In the genomic region with DNA sequence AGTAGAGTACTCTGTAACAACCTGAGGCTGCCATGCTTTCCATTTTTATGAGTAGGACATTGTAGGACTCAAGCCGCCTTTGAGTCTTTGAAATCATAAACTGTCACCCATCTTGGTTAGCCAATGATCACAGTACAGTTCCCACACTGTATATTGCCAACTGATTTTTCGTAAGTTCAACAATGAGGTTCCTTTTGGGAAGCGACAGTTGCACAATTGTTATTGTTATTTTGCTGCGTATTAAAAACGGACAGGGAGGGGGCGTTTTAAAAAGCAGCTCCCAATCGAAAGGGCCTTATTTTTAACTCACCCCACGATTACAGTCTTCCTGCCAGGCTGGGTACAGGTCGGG, we compare ENCODE assay signal across 8 cellular contexts. TPM values are rescaled to one million over a fixed set of nuclear protein-coding genes. Genes with fewer than 3 reads are reported as not detected.
DNase-seq lines count a peak whose midpoint lies in the region; ATAC-seq, FAIRE-seq and TF ChIP-seq lines count a peak whose summit lies in the region.

No MANE protein-coding gene starts in this region.

- ATAC-seq in HG03135 (IDR thresholded peaks at IDR 0.05; ENCODE audit: unreplicated experiment) (peak; percentile 27), GM18909 (IDR thresholded peaks at IDR 0.05; ENCODE audit: poor library complexity, unreplicated experiment) (no peak)

- TF ChIP-seq CTCF in astrocyte of the cerebellum (IDR thresholded peaks at IDR 0.05; ENCODE audit: low read depth, low read length, missing control alignments), result no peak
- no peak for TF ChIP-seq CTCF in keratinocyte (optimal IDR thresholded peaks at IDR 0.05 in 1 of 3, IDR thresholded peaks at IDR 0.05 in 1 of 3, conservative IDR thresholded peaks at IDR 0.05 in 1 of 3; ENCODE audit: extremely low read depth in 1 of 3, insufficient read depth in 2 of 3, low read length in 3 of 3)

- peaks cover 0 to 7% of the 10 kb centered on the region in 2 experiments for H3K36me3 ChIP-seq in keratinocyte (ENCODE audit: control insufficient read depth in 2 of 2, extremely low read depth in 1 of 2, insufficient read depth in 2 of 2, low read length in 2 of 2)
- H3K36me3 ChIP-seq in subcutaneous abdominal adipose tissue (ENCODE audit: control insufficient read depth in 5 of 5, insufficient read depth in 5 of 5, low read length in 5 of 5), result peaks cover 0 to 6% (median 1%) of the 10 kb centered on the region in 5 donors

- H3K79me2 ChIP-seq in keratinocyte (ENCODE audit: control insufficient read depth, insufficient read depth, low read length), result no peaks in the 10 kb centered on the region

- FAIRE-seq in keratinocyte (lab: Jason Lieb, UNC), result no peak
- FAIRE-seq in H54 (lab: Jason Lieb, UNC), result no peak

- H3K27ac ChIP-seq in keratinocyte (ENCODE audit: control insufficient read depth, insufficient read depth, low read length) (peak overlapping the region; percentile 86), subcutaneous abdominal adipose tissue (ENCODE audit: low read depth, low read length) (peak overlapping the region; percentile 95)

- TF ChIP-seq POLR2A in H54 (IDR thresholded peaks at IDR 0.05; ENCODE audit: low read depth, low read length), result no peak

- H3K9me3 ChIP-seq in keratinocyte (ENCODE audit: control insufficient read depth, low read depth, low read length) (no peaks in the 10 kb centered on the region), subcutaneous abdominal adipose tissue (ENCODE audit: control insufficient read depth in 5 of 5, low read length in 5 of 5) (no peaks in the 10 kb centered on the region)

- in situ Hi-C loops in astrocyte of the cerebellum (cut with HindIII; ENCODE audit: low sequenced_read_pairs), result no loop called here

- DNase-seq in AML-193 (lab: John Stamatoyannopoulos, UW) (peak; percentile 64 to 68), astrocyte of the cerebellum (ENCODE audit: low read depth) (no peak), keratinocyte (ENCODE audit: low read depth, low spot score) (no peak), H54 (ENCODE audit: insufficient read length, low spot score) (no peak)
- DNase-seq in activated effector memory CD4-positive, alpha-beta T cell treated with Interleukin-2 at 50 U/mL for 16 hours, result no peak

- no peaks in the 10 kb centered on the region for H3K9me1 ChIP-seq in keratinocyte (ENCODE audit: control insufficient read depth, extremely low read depth, insufficient read depth, low read length)

- H2AFZ ChIP-seq in keratinocyte (ENCODE audit: control insufficient read depth, low read length), result peak overlapping the region; percentile 92

- H4K20me1 ChIP-seq in keratinocyte (ENCODE audit: control insufficient read depth, extremely low read depth, insufficient read depth, low read length), result no peaks in the 10 kb centered on the region

- H3K9ac ChIP-seq in keratinocyte (ENCODE audit: control insufficient read depth, extremely low read depth, insufficient read depth, low read length), result peak overlapping the region; percentile 76
- peak overlapping the region; percentile 57 to 93 (median 90) for H3K9ac ChIP-seq in subcutaneous abdominal adipose tissue (ENCODE audit: low read length in 5 of 5)

- dilution Hi-C loops in keratinocyte (cut with MboI; ENCODE audit: extremely low pct_ligation_motif_present, low sequenced_read_pairs), result no loop called here

- H3K27me3 ChIP-seq in keratinocyte (ENCODE audit: control insufficient read depth, extremely low read depth, insufficient read depth, low read length), result no peaks in the 10 kb centered on the region
- no peaks in the 10 kb centered on the region for H3K27me3 ChIP-seq in subcutaneous abdominal adipose tissue (ENCODE audit: control insufficient read depth in 5 of 5, insufficient read depth in 4 of 5, low read length in 5 of 5)

- H3K4me2 ChIP-seq in keratinocyte (ENCODE audit: control insufficient read depth, extremely low read depth, insufficient read depth, low read depth, low read length), result peak overlapping the region; percentile 90

- peak overlapping the region; percentile 59 for H3K4me3 ChIP-seq in astrocyte of the cerebellum (ENCODE audit: low read depth, low read length)
- peak overlapping the region; percentile 70 to 81 (median 73) for H3K4me3 ChIP-seq in keratinocyte (ENCODE audit: control insufficient read depth in 2 of 3, extremely low read depth in 1 of 3, insufficient read depth in 2 of 3, low read depth in 1 of 3, low read length in 3 of 3)
- peak overlapping the region; percentile 66 to 84 (median 83) for H3K4me3 ChIP-seq in subcutaneous abdominal adipose tissue (ENCODE audit: low read depth in 1 of 5, low read length in 5 of 5)

- H3K4me1 ChIP-seq in keratinocyte (ENCODE audit: control insufficient read depth, extremely low read depth, insufficient read depth, low read length) (peaks cover 35% of the 10 kb centered on the region), subcutaneous abdominal adipose tissue (ENCODE audit: control insufficient read depth in 5 of 5, insufficient read depth in 5 of 5, low read length in 5 of 5) (peaks cover 6 to 38% (median 26%) of the 10 kb centered on the region in 5 donors)

RNA-seq across cellular contexts. Expression of a gene that starts 0.6 kb away (rescaled TPM):
- 10.6 to 14.3 TPM (median 14.1 TPM) in 3 replicates for polyA plus RNA-seq in keratinocyte
- polyA plus RNA-seq in keratinocyte (2011; ENCODE audit: low read depth), result 0.84 TPM
- polyA plus RNA-seq in keratinocyte (2011; cell fraction: cytosol; rRNA removed), result 6.1 and 12.6 TPM in 2 replicates
- 28.5 and 40.0 TPM in 2 replicates for polyA plus RNA-seq in keratinocyte (2011; cell fraction: nucleus; rRNA removed)
- 1.9 and 7.6 TPM in 2 replicates for polyA plus RNA-seq in keratinocyte (2012; ENCODE audit: low replicate concordance)
- polyA minus RNA-seq in keratinocyte, result 4.5 to 11.3 TPM (median 8.1 TPM) in 3 replicates
- 8.1 TPM for polyA minus RNA-seq in keratinocyte (2011; cell fraction: cytosol; rRNA and poly(A)+ RNA removed)
- 21.6 and 27.1 TPM in 2 replicates for polyA minus RNA-seq in keratinocyte (2011; cell fraction: nucleus; rRNA and poly(A)+ RNA removed)

RNA-seq across cellular contexts. Expression of a gene that starts 59.2 kb away (rescaled TPM):
- polyA plus RNA-seq in keratinocyte, result 67.6 to 136 TPM (median 98.9 TPM) in 3 replicates
- polyA plus RNA-seq in keratinocyte (2011; ENCODE audit: low read depth), result 18.6 TPM
- polyA plus RNA-seq in keratinocyte (2011; cell fraction: cytosol; rRNA removed), result 65.9 and 118 TPM in 2 replicates
- polyA plus RNA-seq in keratinocyte (2011; cell fraction: nucleus; rRNA removed), result 26.0 and 47.9 TPM in 2 replicates
- 116 and 188 TPM in 2 replicates for polyA plus RNA-seq in keratinocyte (2012; ENCODE audit: low replicate concordance)
- polyA minus RNA-seq in keratinocyte, result 7.4 to 79.3 TPM (median 28.0 TPM) in 3 replicates
- polyA minus RNA-seq in keratinocyte (2011; cell fraction: cytosol; rRNA and poly(A)+ RNA removed), result 50.5 TPM
- polyA minus RNA-seq in keratinocyte (2011; cell fraction: nucleus; rRNA and poly(A)+ RNA removed), result 12.8 and 20.5 TPM in 2 replicates

Comparison
In these comparisons a context has a peak if more than half of its experiments do, and no peak if none do; other contexts are left out.
1. DNase-seq: peak in AML-193 (2 of 2); none in astrocyte of the cerebellum (single experiment), keratinocyte (single experiment), H54 (single experiment) and activated effector memory CD4-positive, alpha-beta T cell treated with Interleukin-2 at 50 U/mL for 16 hours (single experiment).
2. Peak in every context shown above with its lines, with median percentiles within 50 percentile points of each other: H3K4me3 ChIP-seq.